In the genomic region with DNA sequence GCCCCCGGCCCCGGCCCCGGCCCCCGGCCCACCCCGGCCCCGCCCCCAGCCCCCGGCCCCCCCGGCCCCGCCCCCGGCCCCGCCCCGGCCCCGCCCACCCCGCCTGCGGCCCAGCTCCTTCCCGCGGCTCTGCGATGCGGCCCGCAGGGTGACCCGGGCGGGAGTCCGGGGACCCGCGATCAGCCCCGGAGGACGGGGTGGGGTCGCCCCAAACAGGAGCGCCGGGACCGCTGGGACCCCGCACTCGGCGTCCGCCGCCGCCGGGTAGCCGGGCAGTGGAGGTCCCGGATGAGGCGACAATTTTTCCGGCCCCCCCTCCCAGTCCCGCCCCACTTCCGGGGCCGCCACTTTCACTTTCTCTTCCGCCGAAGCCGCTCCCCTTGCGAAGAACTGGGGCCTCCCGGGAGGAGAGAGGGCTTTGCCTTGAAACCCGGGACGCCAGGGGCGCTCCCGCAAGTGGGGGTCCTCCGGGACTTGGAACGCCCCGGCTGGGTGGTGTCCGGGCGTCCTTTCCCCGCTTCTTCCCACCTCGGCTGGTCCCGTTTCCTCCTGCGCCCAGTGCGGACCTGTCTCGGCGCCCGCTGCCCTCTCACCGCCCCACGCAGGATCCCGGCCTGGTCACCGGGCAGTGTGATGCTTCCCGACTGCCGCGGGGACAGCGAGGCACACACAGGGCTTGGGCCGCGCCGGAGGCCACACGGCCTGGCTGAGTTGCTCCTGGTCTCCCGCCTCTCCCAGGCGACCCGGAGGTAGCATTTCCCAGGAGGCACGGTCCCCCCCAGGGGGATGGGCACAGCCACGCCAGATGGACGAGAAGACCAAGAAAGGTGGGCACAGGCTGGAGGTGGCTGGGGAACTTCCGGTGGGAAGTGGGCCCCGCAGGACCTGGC, we compare ENCODE assay signal across 8 cellular contexts. TPM values are rescaled to one million over a fixed set of nuclear protein-coding genes. Genes with fewer than 3 reads are reported as not detected.
A peak's percentile ranks its signal among the peaks of the same experiment; 100 is the strongest.
DNase-seq lines count a peak whose midpoint lies in the region; ATAC-seq, FAIRE-seq and TF ChIP-seq lines count a peak whose summit lies in the region.

RBCK1 (plus strand) TSS at position 347 of the 890 bp plus-strand sequence; CDS start at position 806, 459 bp downstream.

- H3K27ac Mint-ChIP-seq in T-helper 1 cell treated with Interleukin-12 subunit alpha and Interleukin-12 subunit beta and Interleukin-4 antibody, amounts not matched to agents 30 μg/mL and 1 μg/mL, for 36 hours, result peak within 1 kb of the TSS; percentile 96

- no peaks in the 10 kb centered on the region for H3K27me3 Mint-ChIP-seq in T-helper 1 cell treated with Interleukin-12 subunit alpha and Interleukin-12 subunit beta and Interleukin-4 antibody, amounts not matched to agents 30 μg/mL and 1 μg/mL, for 36 hours (ENCODE audit: low read depth)

- whole genome bisulfite sequencing in psoas muscle, 3 donors, result 0 to 1% (median 0%) methylated on average over 34 to 78 of the region's 87 CpGs

- H3K27ac ChIP-seq in left ventricle myocardium inferior (replicated peaks) (peak within 1 kb of the TSS; percentile 96), psoas muscle (peak within 1 kb of the TSS; percentile 95)

- H3K9me3 ChIP-seq in left ventricle myocardium inferior (replicated peaks) (no peaks in the 10 kb centered on the region), psoas muscle (no peaks in the 10 kb centered on the region)

- intact Hi-C loops in left ventricle myocardium inferior (cut with micrococcal nuclease) (no loop called here), psoas muscle (cut with DNase I) (loop anchor here (5.0 to 10.0 kb wide), 3 partner anchors 67 to 137 kb away; partner anchors contain the start of gene CSNK2A1 (in 1 of the 2))

- peak; percentile 66 for FAIRE-seq in GM12892 (lab: Jason Lieb, UNC)

- H3K36me3 ChIP-seq in left ventricle myocardium inferior (peaks cover 23% of the 10 kb centered on the region), psoas muscle (ENCODE audit: insufficient read depth in 1 of 2, low read depth in 1 of 2) (peaks cover 0 to 25% of the 10 kb centered on the region in 2 donors)

- H3K4me1 Mint-ChIP-seq in T-helper 1 cell treated with Interleukin-12 subunit alpha and Interleukin-12 subunit beta and Interleukin-4 antibody, amounts not matched to agents 30 μg/mL and 1 μg/mL, for 36 hours (ENCODE audit: low read depth), result peaks cover 47% of the 10 kb centered on the region

- peaks cover 37% of the 10 kb centered on the region for H3K36me3 Mint-ChIP-seq in T-helper 1 cell treated with Interleukin-12 subunit alpha and Interleukin-12 subunit beta and Interleukin-4 antibody, amounts not matched to agents 30 μg/mL and 1 μg/mL, for 36 hours (ENCODE audit: low read depth)

- no peak for TF ChIP-seq CTCF in left ventricle myocardium inferior (IDR thresholded peaks at IDR 0.05; ENCODE audit: borderline replicate concordance)
- TF ChIP-seq CTCF in psoas muscle (IDR thresholded peaks at IDR 0.05), result no peak

- peak within 1 kb of the TSS; percentile 98 for H3K4me3 Mint-ChIP-seq in T-helper 1 cell treated with Interleukin-12 subunit alpha and Interleukin-12 subunit beta and Interleukin-4 antibody, amounts not matched to agents 30 μg/mL and 1 μg/mL, for 36 hours

- ATAC-seq in HG02759 (IDR thresholded peaks at IDR 0.05; ENCODE audit: unreplicated experiment), result peak; percentile 80
- ATAC-seq in psoas muscle, result peak; percentile 83 to 87 (median 85)

- peak; percentile 68; the same call in 1 of the 2 replicates for TF ChIP-seq POLR2A in GM12892 (IDR thresholded peaks at IDR 0.05; ENCODE audit: low read depth, low read length)

- H3K4me3 ChIP-seq in left ventricle myocardium inferior (peak within 1 kb of the TSS; percentile 76), psoas muscle (peak within 1 kb of the TSS; percentile 91)

- no peaks in the 10 kb centered on the region for H3K27me3 ChIP-seq in left ventricle myocardium inferior (ENCODE audit: low read depth)
- H3K27me3 ChIP-seq in psoas muscle (ENCODE audit: insufficient read depth in 3 of 3, low read length in 2 of 3), result no peaks in the 10 kb centered on the region

- DNase-seq in GM12892 (ENCODE audit: insufficient read length) (peak; percentile 98), NCI-H128 (lab: John Stamatoyannopoulos, UW; ENCODE audit: unreplicated experiment) (peak; percentile 63), amniotic epithelial cell (ENCODE audit: low read depth) (peak; percentile 65), left ventricle myocardium inferior (peak; percentile 86), psoas muscle (peak; percentile 86 to 94), ureter (ENCODE audit: low spot score) (peak; percentile 90)

- peaks cover 8% of the 10 kb centered on the region for H3K9me3 Mint-ChIP-seq in T-helper 1 cell treated with Interleukin-12 subunit alpha and Interleukin-12 subunit beta and Interleukin-4 antibody, amounts not matched to agents 30 μg/mL and 1 μg/mL, for 36 hours

- H3K4me1 ChIP-seq in left ventricle myocardium inferior (peaks cover 34% of the 10 kb centered on the region), psoas muscle (peaks cover 27% of the 10 kb centered on the region)

RNA-seq across cellular contexts. Expression of gene RBCK1, which starts in this region (rescaled TPM):
- polyA plus RNA-seq in GM12892 (2012; ENCODE audit: missing spikeins), result 64.6 TPM
- total RNA-seq in left ventricle myocardium inferior (49.7 TPM), psoas muscle (10 to 100 TPM; 34.1 to 50.5 (median 40.7) TPM), ureter (133 TPM)
- polyA plus RNA-seq in psoas muscle, result 10 to 100 TPM; 35.8 to 52.5 (median 46.0) TPM

Comparison
In these comparisons a context has a peak if more than half of its experiments do, and no peak if none do; other contexts are left out.
1. Peak in every context shown above with its lines: DNase-seq, ATAC-seq, H3K4me3 ChIP-seq and H3K27ac ChIP-seq.